1 cellular context compared by ENCODE assay signal in genomic region chr3:187997946-187998561, GRCh38.
A peak's percentile ranks its signal among the peaks of the same experiment; 100 is the strongest.
TF ChIP-seq lines count a peak whose summit lies in the region.

No MANE protein-coding gene starts in this region.

TF ChIP-seq in HepG2, 621 proteins besides CTCF, POLR2A, EP300 and RAD21 (continued from another document and continues in another):
- TF ChIP-seq TFDP1 (CRISPR knock-in tag; IDR thresholded peaks at IDR 0.05; ENCODE audit: borderline replicate concordance) (peak; percentile 54; the same call in 1 of the 2 replicates), MAFK (conservative IDR thresholded peaks at IDR 0.05 in 1 of 2, IDR thresholded peaks at IDR 0.05 in 1 of 2; ENCODE audit: low read length in 2 of 2) (no peak), MYPOP (CRISPR knock-in tag; IDR thresholded peaks at IDR 0.05) (0 out of 2 replicates have a peak, but pooled peaks have one; percentile 74), ASH2L (IDR thresholded peaks at IDR 0.05; ENCODE audit: insufficient read length, low read depth, low read length) (peak; percentile 94), ZNF83 (CRISPR knock-in tag; IDR thresholded peaks at IDR 0.05; ENCODE audit: borderline replicate concordance) (no peak), RAD51 (IDR thresholded peaks at IDR 0.05; ENCODE audit: borderline replicate concordance) (no peak), ZNF205 (CRISPR knock-in tag; IDR thresholded peaks at IDR 0.05) (peak; percentile 67), ZBTB26 (CRISPR knock-in tag; IDR thresholded peaks at IDR 0.05; ENCODE audit: borderline replicate concordance) (0 out of 2 replicates have a peak, but pooled peaks have one; percentile 24), ZBTB14 (CRISPR knock-in tag; IDR thresholded peaks at IDR 0.05) (no peak), POGK (CRISPR knock-in tag; conservative IDR thresholded peaks at IDR 0.05) (no peak), AKNA (CRISPR knock-in tag; IDR thresholded peaks at IDR 0.05; ENCODE audit: borderline replicate concordance) (no peak), FOXP4 (CRISPR knock-in tag; IDR thresholded peaks at IDR 0.05) (peak; percentile 95), CENPX (CRISPR knock-in tag; IDR thresholded peaks at IDR 0.05) (no peak), KMT2A (CRISPR knock-in tag; IDR thresholded peaks at IDR 0.05) (peak; percentile 56; the same call in 1 of the 2 replicates), ZFP41 (CRISPR knock-in tag; IDR thresholded peaks at IDR 0.05; ENCODE audit: borderline replicate concordance) (no peak), GLI4 (CRISPR knock-in tag; IDR thresholded peaks at IDR 0.05; ENCODE audit: borderline replicate concordance) (0 out of 2 replicates have a peak, but pooled peaks have one; percentile 9), SYNCRIP (IDR thresholded peaks at IDR 0.05; ENCODE audit: insufficient read depth, low read depth, low read length) (no peak), SNAPC5 (CRISPR knock-in tag; IDR thresholded peaks at IDR 0.05; ENCODE audit: borderline replicate concordance) (no peak), CBX2 (IDR thresholded peaks at IDR 0.05; ENCODE audit: low read depth, low read length) (no peak), CBX2 (CRISPR knock-in tag; IDR thresholded peaks at IDR 0.05; ENCODE audit: low read depth) (no peak), SKIL (CRISPR knock-in tag; IDR thresholded peaks at IDR 0.05; ENCODE audit: borderline replicate concordance) (peak; percentile 77; the same call in 1 of the 2 replicates), JUN (CRISPR knock-in tag; IDR thresholded peaks at IDR 0.05) (0 out of 2 replicates have a peak, but pooled peaks have one; percentile 45), SNAPC4 (CRISPR knock-in tag; IDR thresholded peaks at IDR 0.05) (no peak), CCDC6 (CRISPR knock-in tag; IDR thresholded peaks at IDR 0.05) (0 out of 2 replicates have a peak, but pooled peaks have one; percentile 5), NFYC (CRISPR knock-in tag; IDR thresholded peaks at IDR 0.05) (no peak), DZIP1 (CRISPR knock-in tag; IDR thresholded peaks at IDR 0.05) (no peak), ZNF383 (CRISPR knock-in tag; IDR thresholded peaks at IDR 0.05; ENCODE audit: borderline replicate concordance) (no peak), ZSCAN31 (CRISPR knock-in tag; IDR thresholded peaks at IDR 0.05; ENCODE audit: low read depth) (peak; percentile 33; the same call in 1 of the 2 replicates)
